Comparison of ENCODE assay signal across 1 cellular context in the genomic region with DNA sequence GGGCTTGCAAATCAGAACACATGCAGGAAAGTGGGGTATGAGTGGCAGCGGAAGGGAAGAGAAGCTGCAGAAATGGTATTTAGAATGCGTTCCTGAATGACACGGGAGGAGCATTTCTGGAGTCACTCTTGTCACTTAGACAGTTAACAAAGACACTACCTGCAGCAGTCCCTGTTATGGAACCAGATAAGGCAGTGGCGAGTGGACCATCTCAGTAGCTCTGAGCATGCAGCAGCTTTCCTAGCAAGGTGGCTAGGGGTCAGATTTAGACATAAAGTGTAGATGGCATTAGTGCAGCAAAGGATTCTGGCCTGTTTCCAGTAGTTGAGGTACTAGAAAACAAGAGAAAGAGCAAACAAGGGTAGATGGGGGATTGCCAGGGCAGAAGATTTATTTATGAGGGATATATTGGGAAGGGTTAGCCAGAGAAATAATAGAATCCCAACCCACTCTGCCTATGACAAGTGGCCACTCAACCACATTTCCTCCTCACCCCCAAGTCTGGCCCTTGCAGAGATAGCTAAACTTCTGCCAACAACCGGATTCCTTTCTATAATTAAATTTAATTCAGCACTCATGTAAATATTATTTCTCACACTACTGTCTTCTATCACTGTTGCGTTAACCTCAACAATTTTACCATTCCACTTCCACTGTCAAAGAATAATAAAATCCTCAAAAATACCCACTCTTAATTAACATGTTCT.
TF ChIP-seq lines count a peak whose summit lies in the region.

No MANE protein-coding gene starts in this region.

TF ChIP-seq in GM23338, 12 proteins besides CTCF, POLR2A, EP300 and RAD21 (continued from another document):
- no peak for TF ChIP-seq EZH2 (IDR thresholded peaks at IDR 0.05; ENCODE audit: low read depth, unreplicated experiment)
- TF ChIP-seq NANOG (IDR thresholded peaks at IDR 0.05; ENCODE audit: borderline replicate concordance), result no peak
- no peak for TF ChIP-seq ZNF331 (CRISPR knock-in tag; IDR thresholded peaks at IDR 0.05; ENCODE audit: low read depth)
